10 cellular contexts compared by ENCODE assay signal in the genomic region with DNA sequence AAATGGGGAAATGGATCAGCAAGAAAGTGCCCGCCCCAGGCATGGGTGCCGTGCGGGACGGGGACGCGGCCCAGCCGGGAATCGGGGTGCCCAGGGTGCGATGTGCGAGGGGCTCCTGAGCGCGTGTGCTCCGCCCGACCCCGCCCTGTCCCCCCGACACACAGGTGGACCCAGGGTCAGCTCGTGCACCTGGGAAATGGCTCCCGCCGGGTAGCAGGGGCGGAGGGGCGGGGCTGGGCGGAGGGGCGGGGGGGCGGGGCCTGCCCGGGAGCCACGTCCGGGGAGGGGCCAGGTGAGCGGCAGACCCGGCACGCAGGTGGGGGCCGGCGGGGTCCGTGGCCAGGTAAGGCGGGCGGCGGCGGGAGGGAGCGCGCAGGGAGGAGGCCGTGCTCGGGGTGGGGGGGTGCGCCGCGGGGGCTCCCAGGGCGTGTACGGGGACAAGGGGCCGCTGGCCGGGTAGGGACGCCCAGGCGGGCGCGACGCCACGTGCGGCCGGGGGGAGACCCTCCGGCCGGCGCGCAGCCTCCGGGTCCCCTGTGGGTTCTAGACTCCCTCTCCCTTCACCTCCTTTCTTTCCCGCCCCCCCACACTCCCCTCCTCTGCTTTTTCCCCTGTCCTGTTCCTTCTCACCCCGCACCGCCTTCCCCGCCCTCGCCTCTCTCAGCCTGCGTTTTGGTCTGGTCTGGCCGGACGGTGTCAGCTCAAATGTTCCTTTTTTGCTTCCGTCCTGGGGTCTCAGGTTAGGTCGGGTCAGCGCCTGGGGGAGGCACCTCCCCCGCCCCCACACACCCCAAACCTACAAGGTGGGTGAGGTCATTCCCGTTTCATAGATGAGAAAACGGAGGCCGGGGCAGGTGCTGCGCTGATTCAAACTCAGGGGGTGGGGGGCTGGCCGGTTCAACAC. TPM values are rescaled to one million over a fixed set of nuclear protein-coding genes. Genes with fewer than 3 reads are reported as not detected.
DNase-seq lines count a peak whose midpoint lies in the region; TF ChIP-seq lines count a peak whose summit lies in the region.
"Had no signal": no experiment of that assay in that cellular context is flagged by ENCODE, and none has a peak within 500 bp of the region (broad histone marks: within the 10 kb centered on the region; RNA-seq: fewer than 3 reads in every experiment).

A gene (plus strand): TSS at position 291 of the 904 bp plus-strand sequence. CDS start 33,953 bp downstream, outside the sequence.

- intact Hi-C loops in MCF 10A (cut with micrococcal nuclease) = no loop called here

- CTCF ChIA-PET in MCF 10A (lab: Yijun Ruan, JAX) = interaction anchor here (0.6 to 1.0 kb wide), 2 partner anchors 666 to 760 kb away, joined by 3 read pairs; no protein-coding TSS in a partner anchor

- peaks cover 19% of the 10 kb centered on the region for H3K4me1 Mint-ChIP-seq in MCF 10A (ENCODE audit: insufficient read depth, unreplicated experiment)
- H3K4me1 Mint-ChIP-seq in mesothelial cell of epicardium = peaks cover 45% of the 10 kb centered on the region

- H3K36me3 ChIP-seq in tibial nerve = no peaks in the 10 kb centered on the region

- peak within 1 kb of the TSS; percentile 74 for H3K27ac ChIP-seq in C4-2B
- H3K27ac ChIP-seq in tibial nerve = peak within 1 kb of the TSS in 1 of 4 donors; percentile 40
- H3K27ac ChIP-seq: HL-60 had no signal

- TF ChIP-seq RAD21 in Ishikawa (IDR thresholded peaks at IDR 0.05; ENCODE audit: low read depth) = no peak

- peaks cover 0 to 21% (median 0%) of the 10 kb centered on the region in 4 donors for H3K9me3 ChIP-seq in tibial nerve

- no peak for TF ChIP-seq POLR2A in tibial nerve (IDR thresholded peaks at IDR 0.05)

- DNase-seq in MCF 10A (ENCODE audit: unreplicated experiment) (peak; percentile 38), mesothelial cell of epicardium (ENCODE audit: low spot score in 2 of 2, unreplicated experiment in 2 of 2) (no peak), tibial nerve (ENCODE audit: low spot score in 2 of 2) (no peak), A172 (ENCODE audit: low spot score) (no peak), GM19240 (ENCODE audit: insufficient read length, low spot score) (no peak)
- DNase-seq in stimulated activated CD8-positive, alpha-beta memory T cell treated with anti-CD3 and anti-CD28 coated beads, Interleukin-4, amount 100 ng/mL, for 48 hours = no peak
- DNase-seq: activated CD4-positive, alpha-beta T cell treated with anti-CD3 and anti-CD28 coated beads for 48 hours had no signal

- H3K27me3 ChIP-seq in tibial nerve = peaks cover 0 to 57% of the 10 kb centered on the region in 2 donors

- H3K36me3 Mint-ChIP-seq in MCF 10A (ENCODE audit: insufficient read depth, unreplicated experiment) (no peaks in the 10 kb centered on the region), mesothelial cell of epicardium (no peaks in the 10 kb centered on the region)

- H3K4me3 ChIP-seq in tibial nerve = peak within 1 kb of the TSS in 2 of 4 donors; percentile 30 to 31

- H3K27me3 Mint-ChIP-seq in MCF 10A (ENCODE audit: insufficient read depth, unreplicated experiment) (no peaks in the 10 kb centered on the region), mesothelial cell of epicardium (ENCODE audit: low read depth) (no peaks in the 10 kb centered on the region)

- 5 to 6% methylated on average over 49 to 51 of the region's 78 CpGs for WGBS in tibial nerve, 2 donors

- TF ChIP-seq EP300 in Ishikawa (IDR thresholded peaks at IDR 0.05; ENCODE audit: borderline replicate concordance) (no peak), tibial nerve (IDR thresholded peaks at IDR 0.05) (no peak)

- H3K4me3 Mint-ChIP-seq in MCF 10A (ENCODE audit: unreplicated experiment) (peak within 1 kb of the TSS; percentile 79), mesothelial cell of epicardium (peak within 1 kb of the TSS; percentile 83)

- no TSS peak for BruUV-seq in MCF 10A (replicated peaks; lab: Mats Ljungman, UMichigan)

- peaks cover 0 to 19% (median 6%) of the 10 kb centered on the region in 4 donors for H3K4me1 ChIP-seq in tibial nerve

- H3K9me3 Mint-ChIP-seq in MCF 10A (ENCODE audit: unreplicated experiment) = no peaks in the 10 kb centered on the region
- H3K9me3 Mint-ChIP-seq in mesothelial cell of epicardium = no peaks in the 10 kb centered on the region

- TF ChIP-seq CTCF in C4-2B (conservative IDR thresholded peaks at IDR 0.05) (no peak), MCF 10A (IDR thresholded peaks at IDR 0.05; ENCODE audit: unreplicated experiment) (no peak), mesothelial cell of epicardium (IDR thresholded peaks at IDR 0.05; ENCODE audit: unreplicated experiment) (no peak), tibial nerve (IDR thresholded peaks at IDR 0.05) (no peak)

- peak within 1 kb of the TSS; percentile 57 for H3K27ac Mint-ChIP-seq in MCF 10A (ENCODE audit: low read depth, unreplicated experiment)
- H3K27ac Mint-ChIP-seq in mesothelial cell of epicardium = peak within 1 kb of the TSS; percentile 100

- POLR2A ChIA-PET in MCF 10A (lab: Yijun Ruan, JAX) = interaction anchor here (1.0 to 1.2 kb wide), 3 partner anchors 13 to 412 kb away, joined by 3 to 5 read pairs (median 4); no protein-coding TSS in a partner anchor

TF ChIP-seq in Ishikawa, 13 proteins besides CTCF, POLR2A, EP300 and RAD21:
- peak; percentile 59; the same call in 1 of the 2 replicates for TF ChIP-seq YY1 (IDR thresholded peaks at IDR 0.05; ENCODE audit: low read depth)
- TF ChIP-seq TCF12 (IDR thresholded peaks at IDR 0.05; ENCODE audit: low read depth) = no peak
- 0 out of 2 replicates have a peak, but pooled peaks have one; percentile 18 for TF ChIP-seq EGR1 (IDR thresholded peaks at IDR 0.05)
- peak; percentile 13; the same call in 1 of the 2 replicates for TF ChIP-seq ZBTB7A (IDR thresholded peaks at IDR 0.05; ENCODE audit: low read depth)

RNA-seq across cellular contexts. Expression of the gene that starts here (rescaled TPM):
- total RNA-seq in MCF 10A (2022) = 10.3 and 18.6 TPM in 2 replicates
- 161 to 172 TPM (median 166 TPM) in 3 replicates for total RNA-seq in mesothelial cell of epicardium
- 1 to 10 TPM; 1.7 to 5.7 (median 3.0) TPM for total RNA-seq in tibial nerve
- total RNA-seq in A172 (2014; rRNA removed; shearing (Covaris generic)) = not detected in 2 replicates
